ENCODE assay signal across 26 cellular contexts in genomic region chr16:64307431-64307830, GRCh38.
A peak's percentile ranks its signal among the peaks of the same experiment; 100 is the strongest.
DNase-seq lines count a peak whose midpoint lies in the region; ATAC-seq and TF ChIP-seq lines count a peak whose summit lies in the region.
"Had no signal": no experiment of that assay in that cellular context is flagged by ENCODE, and none has a peak within 500 bp of the region (broad histone marks: within the 10 kb centered on the region; RNA-seq: fewer than 3 reads in every experiment).

No MANE protein-coding gene starts in this region.

- no peak for DNase-seq in activated naive CD4-positive, alpha-beta T cell treated with anti-CD3 and anti-CD28 coated beads, Interleukin-2, amount 10 ng/mL, durations not matched to agents 7 days and 5 days
- no peak for DNase-seq in GM23338 (ENCODE audit: low spot score)
- DNase-seq in Karpas-422: no peak
- no peak for DNase-seq in mesenchymal stem cell
- DNase-seq in C1 segment of cervical spinal cord (lab: John Stamatoyannopoulos, UW): no peak
- DNase-seq: AML-193; CD4-positive, alpha-beta memory T cell; CD4-positive, CD25-positive, alpha-beta regulatory T cell; CD8-positive, alpha-beta memory T cell; COR-L47; DMS 273 treated with DMSO at 0.1 percent for 48 hours; DMS153; DMS53; DMS79; DND-41; EL; GDM1 had no signal

- no peaks in the 10 kb centered on the region for H3K27me3 Mint-ChIP-seq in activated naive CD4-positive, alpha-beta T cell treated with anti-CD3 and anti-CD28 coated beads, Interleukin-2, amount 50 U/mL, for 24 hours
- no peaks in the 10 kb centered on the region for H3K27me3 Mint-ChIP-seq in activated naive CD4-positive, alpha-beta T cell treated with anti-CD3 and anti-CD28 coated beads, Interleukin-2, amount 10 ng/mL, durations not matched to agents 7 days and 5 days
- H3K27me3 Mint-ChIP-seq in GM23338 (ENCODE audit: insufficient read depth, low read depth, poor library complexity): peaks cover 2% of the 10 kb centered on the region
- H3K27me3 Mint-ChIP-seq: B cell; CD4-positive, alpha-beta memory T cell; CD4-positive, CD25-positive, alpha-beta regulatory T cell; CD8-positive, alpha-beta memory T cell had no signal

- no peak overlapping the region for H4K91ac ChIP-seq in mesenchymal stem cell (ENCODE audit: low read length)

- H3K18ac ChIP-seq in mesenchymal stem cell (ENCODE audit: low read depth in 1 of 2, low read length in 2 of 2): no peak overlapping the region

- H3K4me1 Mint-ChIP-seq in activated naive CD4-positive, alpha-beta T cell treated with anti-CD3 and anti-CD28 coated beads, Interleukin-2, amount 50 U/mL, for 24 hours: no peaks in the 10 kb centered on the region
- H3K4me1 Mint-ChIP-seq in activated naive CD4-positive, alpha-beta T cell treated with anti-CD3 and anti-CD28 coated beads, Interleukin-2, amount 10 ng/mL, durations not matched to agents 7 days and 5 days: no peaks in the 10 kb centered on the region
- H3K4me1 Mint-ChIP-seq in GM23338: no peaks in the 10 kb centered on the region
- H3K4me1 Mint-ChIP-seq: B cell; CD14-positive monocyte; CD4-positive, alpha-beta memory T cell; CD4-positive, CD25-positive, alpha-beta regulatory T cell; CD8-positive, alpha-beta memory T cell had no signal

- H3K4me1 ChIP-seq in GM23338 (ENCODE audit: insufficient read depth) (no peaks in the 10 kb centered on the region), Karpas-422 (ENCODE audit: low read length) (peaks cover 89% of the 10 kb centered on the region), mesenchymal stem cell (ENCODE audit: control insufficient read depth, insufficient read depth, low read depth, low read length) (peaks cover 2% of the 10 kb centered on the region)
- H3K4me1 ChIP-seq: A549; BLaER1 treated with 17β-estradiol and CSF1 and Interleukin-3, amounts not matched to agents 10 nM and 100 nM had no signal

- no peak overlapping the region for H4K8ac ChIP-seq in mesenchymal stem cell (ENCODE audit: low read length)

- no peaks in the 10 kb centered on the region for H3K79me1 ChIP-seq in mesenchymal stem cell (replicated peaks; ENCODE audit: low read length, poor library complexity, severe bottlenecking)

- CTCF ChIA-PET in activated naive CD4-positive, alpha-beta T cell treated with anti-CD3 and anti-CD28 coated beads, Interleukin-2, amount 10 ng/mL, durations not matched to agents 7 days and 5 days (lab: Charles Lee): no interaction called here

- no peak overlapping the region for H3K4me3 ChIP-seq in GM23338
- H3K4me3 ChIP-seq in Karpas-422 (ENCODE audit: low read length): no peak overlapping the region
- H3K4me3 ChIP-seq in mesenchymal stem cell (ENCODE audit: insufficient read depth in 1 of 2, low read depth in 1 of 2, low read length in 2 of 2): no peak overlapping the region
- H3K4me3 ChIP-seq: A549; BLaER1 treated with 17β-estradiol and CSF1 and Interleukin-3, amounts not matched to agents 10 nM and 100 nM; GM12878 had no signal

- H3K4me3 Mint-ChIP-seq in activated naive CD4-positive, alpha-beta T cell treated with anti-CD3 and anti-CD28 coated beads, Interleukin-2, amount 50 U/mL, for 24 hours: no peak overlapping the region
- no peak overlapping the region for H3K4me3 Mint-ChIP-seq in activated naive CD4-positive, alpha-beta T cell treated with anti-CD3 and anti-CD28 coated beads, Interleukin-2, amount 10 ng/mL, durations not matched to agents 7 days and 5 days
- no peak overlapping the region for H3K4me3 Mint-ChIP-seq in GM23338
- H3K4me3 Mint-ChIP-seq: B cell; CD14-positive monocyte; CD4-positive, alpha-beta memory T cell; CD8-positive, alpha-beta memory T cell had no signal

- H3K36me3 ChIP-seq in GM23338 (ENCODE audit: insufficient read depth): no peaks in the 10 kb centered on the region
- peaks cover 28% of the 10 kb centered on the region for H3K36me3 ChIP-seq in Karpas-422 (ENCODE audit: insufficient read depth, low read length)
- H3K36me3 ChIP-seq in mesenchymal stem cell (ENCODE audit: control insufficient read depth in 1 of 2, insufficient read depth in 2 of 2, low read depth in 1 of 2, low read length in 2 of 2): no peaks in the 10 kb centered on the region
- H3K36me3 ChIP-seq: BLaER1 treated with 17β-estradiol and CSF1 and Interleukin-3, amounts not matched to agents 10 nM and 100 nM had no signal

- peak overlapping the region; percentile 10 for H3K27ac Mint-ChIP-seq in activated naive CD4-positive, alpha-beta T cell treated with anti-CD3 and anti-CD28 coated beads, Interleukin-2, amount 50 U/mL, for 24 hours
- no peak overlapping the region for H3K27ac Mint-ChIP-seq in activated naive CD4-positive, alpha-beta T cell treated with anti-CD3 and anti-CD28 coated beads, Interleukin-2, amount 10 ng/mL, durations not matched to agents 7 days and 5 days
- H3K27ac Mint-ChIP-seq in GM23338: no peak overlapping the region
- H3K27ac Mint-ChIP-seq: B cell; CD4-positive, alpha-beta memory T cell; CD4-positive, CD25-positive, alpha-beta regulatory T cell; CD8-positive, alpha-beta memory T cell had no signal

- no peak overlapping the region for H2BK120ac ChIP-seq in mesenchymal stem cell (ENCODE audit: low read depth, low read length)

- no peaks in the 10 kb centered on the region for H3K27me3 ChIP-seq in GM23338 (ENCODE audit: insufficient read depth)
- no peaks in the 10 kb centered on the region for H3K27me3 ChIP-seq in Karpas-422 (ENCODE audit: low read length)
- no peaks in the 10 kb centered on the region for H3K27me3 ChIP-seq in mesenchymal stem cell (ENCODE audit: control insufficient read depth in 1 of 2, insufficient read depth in 1 of 2, low read length in 2 of 2)
- H3K27me3 ChIP-seq: BLaER1 treated with 17β-estradiol and CSF1 and Interleukin-3, amounts not matched to agents 10 nM and 100 nM had no signal

- no peak for TF ChIP-seq CTCF in GM23338 (conservative IDR thresholded peaks at IDR 0.05; ENCODE audit: low read depth in 2 of 2)

- H3K36me3 Mint-ChIP-seq in activated naive CD4-positive, alpha-beta T cell treated with anti-CD3 and anti-CD28 coated beads, Interleukin-2, amount 50 U/mL, for 24 hours: no peaks in the 10 kb centered on the region
- no peaks in the 10 kb centered on the region for H3K36me3 Mint-ChIP-seq in activated naive CD4-positive, alpha-beta T cell treated with anti-CD3 and anti-CD28 coated beads, Interleukin-2, amount 10 ng/mL, durations not matched to agents 7 days and 5 days
- no peaks in the 10 kb centered on the region; the same call in 2 of the 3 replicates for H3K36me3 Mint-ChIP-seq in GM23338 (ENCODE audit: low read depth)
- H3K36me3 Mint-ChIP-seq: CD14-positive monocyte; CD4-positive, alpha-beta memory T cell; CD4-positive, CD25-positive, alpha-beta regulatory T cell; CD8-positive, alpha-beta memory T cell had no signal

- H4K20me1 ChIP-seq in GM23338 (replicated peaks; ENCODE audit: insufficient read depth) (no peaks in the 10 kb centered on the region), Karpas-422 (ENCODE audit: insufficient read depth, low read depth, low read length) (no peaks in the 10 kb centered on the region)
- H4K20me1 ChIP-seq: BLaER1 treated with 17β-estradiol and CSF1 and Interleukin-3, amounts not matched to agents 10 nM and 100 nM had no signal

- no peaks in the 10 kb centered on the region for H3F3A ChIP-seq in GM23338 (replicated peaks; ENCODE audit: low read depth)

- ATAC-seq in GM23338 (no peak), HG02981 (IDR thresholded peaks at IDR 0.05; ENCODE audit: unreplicated experiment) (no peak), GM21737 (IDR thresholded peaks at IDR 0.05; ENCODE audit: unreplicated experiment) (no peak)
- ATAC-seq: A549, GM12878 had no signal

- peaks cover 7% of the 10 kb centered on the region for H3K9me3 ChIP-seq in Karpas-422 (ENCODE audit: low read length)
- peaks cover 6% of the 10 kb centered on the region for H3K9me3 ChIP-seq in mesenchymal stem cell (ENCODE audit: control insufficient read depth, low read length)
- H3K9me3 ChIP-seq: A549 had no signal

- no peak overlapping the region for H2BK15ac ChIP-seq in mesenchymal stem cell (ENCODE audit: low read depth, poor library complexity, severe bottlenecking)

- peaks cover 5% of the 10 kb centered on the region; the same call in 1 of the 2 replicates for H3K9me2 ChIP-seq in GM23338 (ENCODE audit: insufficient read depth)
- H3K9me2 ChIP-seq in Karpas-422 (replicated peaks; ENCODE audit: insufficient read depth, low read length): no peaks in the 10 kb centered on the region

- peaks cover 19% of the 10 kb centered on the region for H3K9me3 Mint-ChIP-seq in activated naive CD4-positive, alpha-beta T cell treated with anti-CD3 and anti-CD28 coated beads, Interleukin-2, amount 50 U/mL, for 24 hours
- peaks cover 24% of the 10 kb centered on the region for H3K9me3 Mint-ChIP-seq in activated naive CD4-positive, alpha-beta T cell treated with anti-CD3 and anti-CD28 coated beads, Interleukin-2, amount 10 ng/mL, durations not matched to agents 7 days and 5 days
- H3K9me3 Mint-ChIP-seq in GM23338: peaks cover 11% of the 10 kb centered on the region

- H3K79me2 ChIP-seq in GM23338 (replicated peaks; ENCODE audit: insufficient read depth): no peaks in the 10 kb centered on the region
- no peaks in the 10 kb centered on the region for H3K79me2 ChIP-seq in Karpas-422 (ENCODE audit: low read length)

- H3K9ac ChIP-seq in Karpas-422 (ENCODE audit: low read length): peak overlapping the region; percentile 61
- H3K9ac ChIP-seq in mesenchymal stem cell (ENCODE audit: low read length): no peak overlapping the region
- H3K9ac ChIP-seq: BLaER1 treated with 17β-estradiol and CSF1 and Interleukin-3, amounts not matched to agents 10 nM and 100 nM had no signal

- H3K4me2 ChIP-seq in GM23338 (no peak overlapping the region), Karpas-422 (ENCODE audit: low read depth, low read length, poor library complexity, severe bottlenecking) (peak overlapping the region; percentile 55), mesenchymal stem cell (ENCODE audit: low read length, poor library complexity, severe bottlenecking) (no peak overlapping the region)
- H3K4me2 ChIP-seq: A549; BLaER1 treated with 17β-estradiol and CSF1 and Interleukin-3, amounts not matched to agents 10 nM and 100 nM had no signal

- no peak overlapping the region for H2BK12ac ChIP-seq in mesenchymal stem cell (ENCODE audit: low read length in 2 of 2)

- H2AK5ac ChIP-seq in mesenchymal stem cell (ENCODE audit: low read length, severe bottlenecking): peak overlapping the region; percentile 31

- H3K23ac ChIP-seq in mesenchymal stem cell (ENCODE audit: low read length in 2 of 2): no peak overlapping the region

- H2BK5ac ChIP-seq in mesenchymal stem cell (ENCODE audit: low read depth, low read length, poor library complexity, severe bottlenecking): no peak overlapping the region

- no peak overlapping the region for H3K14ac ChIP-seq in mesenchymal stem cell (ENCODE audit: low read length in 2 of 2)

- WGBS in mesenchymal stem cell: 95% methylated on average over 2 of the region's 2 CpGs

- H2AFZ ChIP-seq in GM23338 (peak overlapping the region; percentile 86; the same call in 1 of the 2 replicates), Karpas-422 (ENCODE audit: low read length) (no peak overlapping the region), mesenchymal stem cell (ENCODE audit: low read depth, low read length) (no peak overlapping the region)

- no peak overlapping the region for H3K4ac ChIP-seq in mesenchymal stem cell (ENCODE audit: low read depth in 1 of 2, low read length in 2 of 2)

- H3K27ac ChIP-seq in GM23338 (ENCODE audit: low read depth): no peak overlapping the region
- H3K27ac ChIP-seq in Karpas-422 (ENCODE audit: low read length): peak overlapping the region; percentile 98
- no peak overlapping the region for H3K27ac ChIP-seq in mesenchymal stem cell (ENCODE audit: low read length, poor library complexity, severe bottlenecking)
- H3K27ac ChIP-seq: 22Rv1; A549; BLaER1 treated with 17β-estradiol and CSF1 and Interleukin-3, amounts not matched to agents 10 nM and 100 nM had no signal
